Comparison of ENCODE assay signal across 21 cellular contexts in the genomic region with DNA sequence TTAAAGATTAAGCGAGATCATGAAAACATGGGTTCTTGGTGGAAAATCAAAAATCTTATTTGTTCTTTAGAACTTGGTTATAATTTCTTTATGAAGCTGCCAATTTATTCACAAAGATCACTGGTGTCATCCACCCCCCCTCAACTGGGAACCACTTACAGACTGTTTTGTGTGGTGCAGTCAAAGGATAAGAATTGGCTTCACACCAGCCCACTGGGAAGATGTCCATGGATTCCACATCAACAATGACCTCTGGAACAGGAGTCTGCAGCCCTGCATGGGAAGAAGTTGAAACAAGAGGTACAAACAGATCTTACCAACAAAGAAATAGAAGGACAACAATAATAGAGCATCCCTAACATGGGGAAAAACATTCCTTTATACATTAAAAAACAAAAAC.
"Had no signal": no experiment of that assay in that cellular context is flagged by ENCODE, and none has a peak within 500 bp of the region (broad histone marks: within the 10 kb centered on the region; RNA-seq: fewer than 3 reads in every experiment).

No MANE protein-coding gene starts in this region.

- DNase-seq: activated B cell treated with CpG ODN at 0.5 μM for 24 hours; activated CD4-positive, alpha-beta memory T cell treated with anti-CD3 and anti-CD28 coated beads for 36 hours; activated CD4-positive, alpha-beta T cell treated with anti-CD3 and anti-CD28 coated beads for 4 hours; activated T-cell treated with anti-CD3 and anti-CD28 coated beads for 4 hours; central memory CD4-positive, alpha-beta T cell; endodermal cell; foreskin fibroblast; glutamatergic neuron; lower lobe of right lung; sigmoid colon; stimulated activated CD4-positive, alpha-beta T cell treated with anti-CD3 and anti-CD28 coated beads, Interleukin-4, amount 100 ng/mL, for 4 hours; stimulated activated naive CD4-positive, alpha-beta T cell; tibial artery; uterus had no signal

- H3K9me3 Mint-ChIP-seq: activated B cell treated with CpG ODN at 0.5 μM for 24 hours; activated CD4-positive, alpha-beta memory T cell treated with anti-CD3 and anti-CD28 coated beads for 36 hours; activated T-helper 1 cell treated with anti-CD3 and anti-CD28 coated beads, Interleukin-12 subunit alpha, Interleukin-12 subunit beta, Interleukin-2, Interleukin-4 antibody, amounts not matched to agents 30 ng/mL and 10 ng/mL and 1 ng/mL, durations not matched to agents 14 hours and 24 hours and 36 hours; brain; endodermal cell; mesothelial cell of epicardium; neural crest cell had no signal

- H3K27me3 ChIP-seq: sigmoid colon, tibial artery, uterus had no signal

- H3K4me1 ChIP-seq: lower lobe of right lung, prostate gland, sigmoid colon, uterus had no signal

- ATAC-seq: lower lobe of right lung had no signal

- H3K27ac Mint-ChIP-seq: activated B cell treated with CpG ODN at 0.5 μM for 24 hours; activated CD4-positive, alpha-beta memory T cell treated with anti-CD3 and anti-CD28 coated beads for 36 hours; activated T-helper 1 cell treated with anti-CD3 and anti-CD28 coated beads, Interleukin-12 subunit alpha, Interleukin-12 subunit beta, Interleukin-2, Interleukin-4 antibody, amounts not matched to agents 30 ng/mL and 10 ng/mL and 1 ng/mL, durations not matched to agents 14 hours and 24 hours and 36 hours; endodermal cell; mesothelial cell of epicardium had no signal

- H3K4me3 ChIP-seq: lower lobe of right lung, prostate gland, sigmoid colon, SK-N-MC, tibial artery, uterus had no signal

- H3K9me3 ChIP-seq: lower lobe of right lung, prostate gland, sigmoid colon, tibial artery, uterus had no signal

- H3K27ac ChIP-seq: epithelial cell of prostate, lower lobe of right lung, prostate gland, sigmoid colon, SK-N-MC, tibial artery, uterus had no signal

- H3K36me3 Mint-ChIP-seq: mesothelial cell of epicardium had no signal

- H3K4me1 Mint-ChIP-seq: activated B cell treated with CpG ODN at 0.5 μM for 24 hours, brain, endodermal cell, mesothelial cell of epicardium, neural crest cell had no signal

- H3K27me3 Mint-ChIP-seq: activated B cell treated with CpG ODN at 0.5 μM for 24 hours; activated CD4-positive, alpha-beta memory T cell treated with anti-CD3 and anti-CD28 coated beads for 36 hours; brain had no signal

- H3K4me3 Mint-ChIP-seq: activated B cell treated with CpG ODN at 0.5 μM for 24 hours; activated CD4-positive, alpha-beta memory T cell treated with anti-CD3 and anti-CD28 coated beads for 36 hours; activated T-helper 1 cell treated with anti-CD3 and anti-CD28 coated beads, Interleukin-12 subunit alpha, Interleukin-12 subunit beta, Interleukin-2, Interleukin-4 antibody, amounts not matched to agents 30 ng/mL and 10 ng/mL and 1 ng/mL, durations not matched to agents 14 hours and 24 hours and 36 hours; brain; endodermal cell; mesothelial cell of epicardium; neural crest cell had no signal

- H3K36me3 ChIP-seq: prostate gland, uterus had no signal
